Comparison of ENCODE assay signal across 10 cellular contexts in genomic region chr2:186780701-186781316, GRCh38.
DNase-seq lines count a peak whose midpoint lies in the region; ATAC-seq, FAIRE-seq and TF ChIP-seq lines count a peak whose summit lies in the region.
"Had no signal": no experiment of that assay in that cellular context is flagged by ENCODE, and none has a peak within 500 bp of the region (broad histone marks: within the 10 kb centered on the region; RNA-seq: fewer than 3 reads in every experiment).

No MANE protein-coding gene starts in this region.

- intact Hi-C loops in upper lobe of right lung (cut with DNase I), result no loop called here
- intact Hi-C loops in posterior vena cava (cut with DNase I), result no loop called here

- H3K9me3 ChIP-seq in upper lobe of right lung, result peaks cover 6% of the 10 kb centered on the region
- H3K9me3 ChIP-seq: testis had no signal

- no peak for FAIRE-seq in GM12891 (lab: Jason Lieb, UNC)

- in situ Hi-C loops in G401 (cut with HindIII; ENCODE audit: low sequenced_read_pairs), result no loop called here

- H3K27me3 ChIP-seq in upper lobe of right lung, result no peaks in the 10 kb centered on the region
- H3K27me3 ChIP-seq: testis had no signal

- H3K27ac ChIP-seq in VCaP, result no peak overlapping the region
- H3K27ac ChIP-seq in upper lobe of right lung, result no peak overlapping the region
- H3K27ac ChIP-seq: KMS-11, testis had no signal

- TF ChIP-seq CTCF in LNCaP clone FGC (IDR thresholded peaks at IDR 0.05; ENCODE audit: control insufficient read depth, extremely low read depth, insufficient read depth) (peak; percentile 77), VCaP (conservative IDR thresholded peaks at IDR 0.05) (peak; percentile 74), upper lobe of right lung (IDR thresholded peaks at IDR 0.05) (no peak)

- no peak for TF ChIP-seq POLR2A in GM12891 (IDR thresholded peaks at IDR 0.05; ENCODE audit: low read depth, low read length)

- ATAC-seq in HG02610 (IDR thresholded peaks at IDR 0.05; ENCODE audit: unreplicated experiment) (no peak), upper lobe of right lung (no peak)

- H3K4me3 ChIP-seq in LNCaP clone FGC (ENCODE audit: low read depth, low read length) (no peak overlapping the region), upper lobe of right lung (no peak overlapping the region)
- H3K4me3 ChIP-seq: testis had no signal

- H3K36me3 ChIP-seq in upper lobe of right lung, result no peaks in the 10 kb centered on the region

- peak; percentile 44 for DNase-seq in G401 (ENCODE audit: low spot score)
- peak; percentile 42 for DNase-seq in LNCaP clone FGC (ENCODE audit: low read depth)
- peak; percentile 13 for DNase-seq in medulla oblongata (ENCODE audit: extremely low spot score)
- DNase-seq in GM12891 (ENCODE audit: insufficient read length, low spot score), result no peak
- DNase-seq in upper lobe of right lung, result no peak
- no peak for DNase-seq in posterior vena cava (ENCODE audit: low spot score)
- DNase-seq: testis had no signal

- no peaks in the 10 kb centered on the region for H3K4me1 ChIP-seq in upper lobe of right lung
- H3K4me1 ChIP-seq: testis had no signal

TF ChIP-seq in GM12891, 5 proteins besides CTCF, POLR2A, EP300 and RAD21:
- no peak for TF ChIP-seq POLR2AphosphoS5 (IDR thresholded peaks at IDR 0.05; ENCODE audit: low read depth, low read length)
- TF ChIP-seq SPI1 (IDR thresholded peaks at IDR 0.05; ENCODE audit: low read depth, low read length), result no peak

Comparison
In these comparisons a context has a peak if more than half of its experiments do, and no peak if none do; other contexts are left out.
1. DNase-seq: peak in G401 (single experiment), LNCaP clone FGC (single experiment) and medulla oblongata (single experiment); none in GM12891 (single experiment), upper lobe of right lung (single experiment) and posterior vena cava (single experiment).